8 cellular contexts compared by ENCODE assay signal in the genomic region with DNA sequence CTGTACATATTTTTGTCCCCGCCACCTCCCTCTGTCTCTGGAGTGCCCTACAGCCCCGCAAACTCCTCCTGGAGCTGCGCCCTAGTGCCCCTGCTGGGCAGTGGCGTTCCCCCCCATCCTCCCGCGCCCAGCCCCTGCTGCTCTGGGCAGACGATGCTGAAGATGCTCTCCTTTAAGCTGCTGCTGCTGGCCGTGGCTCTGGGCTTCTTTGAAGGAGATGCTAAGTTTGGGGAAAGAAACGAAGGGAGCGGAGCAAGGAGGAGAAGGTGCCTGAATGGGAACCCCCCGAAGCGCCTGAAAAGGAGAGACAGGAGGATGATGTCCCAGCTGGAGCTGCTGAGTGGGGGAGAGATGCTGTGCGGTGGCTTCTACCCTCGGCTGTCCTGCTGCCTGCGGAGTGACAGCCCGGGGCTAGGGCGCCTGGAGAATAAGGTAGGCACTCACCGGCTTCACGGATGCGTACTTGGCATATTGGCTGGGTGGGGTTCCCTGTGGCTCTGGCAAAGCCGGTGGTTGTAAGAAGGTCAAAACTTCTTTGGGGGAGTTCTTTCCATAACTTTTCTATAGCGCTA. TPM values are rescaled to one million over a fixed set of nuclear protein-coding genes. Genes with fewer than 3 reads are reported as not detected.
DNase-seq lines count a peak whose midpoint lies in the region; ATAC-seq and TF ChIP-seq lines count a peak whose summit lies in the region.

No MANE protein-coding gene starts in this region.

- no peaks in the 10 kb centered on the region for H3K9me3 ChIP-seq in sigmoid colon

- peak overlapping the region; percentile 44 for H3K4me3 ChIP-seq in H7 (ENCODE audit: insufficient read depth, low read depth, low read length)
- peak overlapping the region; percentile 19 to 56 (median 50) for H3K4me3 ChIP-seq in sigmoid colon

- H3K27me3 ChIP-seq in H7 (ENCODE audit: control insufficient read depth, insufficient read depth, low read length), result peaks cover 49% of the 10 kb centered on the region
- peaks cover 3 to 59% (median 11%) of the 10 kb centered on the region in 3 donors for H3K27me3 ChIP-seq in sigmoid colon

- H3K4me3 Mint-ChIP-seq in activated T-helper 1 cell treated with anti-CD3 and anti-CD28 coated beads, Interleukin-12 subunit alpha, Interleukin-12 subunit beta, Interleukin-2, Interleukin-4 antibody, amounts not matched to agents 30 ng/mL and 10 ng/mL and 1 ng/mL, durations not matched to agents 14 hours and 24 hours and 36 hours, result peak overlapping the region; percentile 88

- intact Hi-C loops in activated T-helper 1 cell treated with anti-CD3 and anti-CD28 coated beads, Interleukin-12 subunit alpha, Interleukin-12 subunit beta, Interleukin-2, Interleukin-4 antibody, amounts not matched to agents 30 ng/mL and 10 ng/mL and 1 ng/mL, durations not matched to agents 14 hours and 24 hours and 36 hours (cut with micrococcal nuclease), result loop anchor here (1.0 to 10.0 kb wide), 2 partner anchors 418 to 472 kb away; no protein-coding TSS in a partner anchor
- intact Hi-C loops in sigmoid colon (cut with DNase I), result no loop called here

- peaks cover 23% of the 10 kb centered on the region for H3K4me1 Mint-ChIP-seq in activated T-helper 1 cell treated with anti-CD3 and anti-CD28 coated beads, Interleukin-12 subunit alpha, Interleukin-12 subunit beta, Interleukin-2, Interleukin-4 antibody, amounts not matched to agents 30 ng/mL and 10 ng/mL and 1 ng/mL, durations not matched to agents 14 hours and 24 hours and 36 hours (ENCODE audit: low read depth)

- 3 to 9% methylated on average over 22 of the region's 22 CpGs for WGBS in sigmoid colon, 2 donors

- DNase-seq in COLO668 (lab: John Stamatoyannopoulos, UW; ENCODE audit: unreplicated experiment) (peak; percentile 55), H7 (peak; percentile 44), hypothalamus (lab: John Stamatoyannopoulos, UW) (peak in 35 of 51 donors; percentile 4 to 82 (median 45)), sigmoid colon (no peak), germinal center (ENCODE audit: low spot score) (no peak)
- no peak for DNase-seq in activated T-helper 1 cell treated with anti-CD3 and anti-CD28 coated beads, Interleukin-12 subunit alpha, Interleukin-12 subunit beta, Interleukin-2, Interleukin-4 antibody, amounts not matched to agents 30 ng/mL and 10 ng/mL and 1 ng/mL, durations not matched to agents 14 hours and 24 hours and 36 hours (ENCODE audit: low spot score)
- no peak for DNase-seq in activated CD4-positive, CD25-positive, alpha-beta regulatory T cell (lab: John Stamatoyannopoulos, UW)

- TF ChIP-seq CTCF in sigmoid colon (IDR thresholded peaks at IDR 0.05), result no peak

- no peak overlapping the region for H3K27ac Mint-ChIP-seq in activated T-helper 1 cell treated with anti-CD3 and anti-CD28 coated beads, Interleukin-12 subunit alpha, Interleukin-12 subunit beta, Interleukin-2, Interleukin-4 antibody, amounts not matched to agents 30 ng/mL and 10 ng/mL and 1 ng/mL, durations not matched to agents 14 hours and 24 hours and 36 hours

- peaks cover 47% of the 10 kb centered on the region for H3K27me3 Mint-ChIP-seq in activated T-helper 1 cell treated with anti-CD3 and anti-CD28 coated beads, Interleukin-12 subunit alpha, Interleukin-12 subunit beta, Interleukin-2, Interleukin-4 antibody, amounts not matched to agents 30 ng/mL and 10 ng/mL and 1 ng/mL, durations not matched to agents 14 hours and 24 hours and 36 hours (ENCODE audit: insufficient read depth)

- H3K27ac ChIP-seq in sigmoid colon, result no peak overlapping the region

- H3K9me3 Mint-ChIP-seq in activated T-helper 1 cell treated with anti-CD3 and anti-CD28 coated beads, Interleukin-12 subunit alpha, Interleukin-12 subunit beta, Interleukin-2, Interleukin-4 antibody, amounts not matched to agents 30 ng/mL and 10 ng/mL and 1 ng/mL, durations not matched to agents 14 hours and 24 hours and 36 hours, result no peaks in the 10 kb centered on the region

- ATAC-seq in GM18873 (IDR thresholded peaks at IDR 0.05; ENCODE audit: low FRiP score, unreplicated experiment), result no peak

- TF ChIP-seq EP300 in sigmoid colon (IDR thresholded peaks at IDR 0.05), result no peak

- H3K36me3 ChIP-seq in H7 (replicated peaks; ENCODE audit: control insufficient read depth, insufficient read depth, low read length) (no peaks in the 10 kb centered on the region), sigmoid colon (no peaks in the 10 kb centered on the region)

- H3K4me1 ChIP-seq in sigmoid colon, result peaks cover 0 to 23% (median 21%) of the 10 kb centered on the region in 4 donors

- TF ChIP-seq POLR2A in sigmoid colon (IDR thresholded peaks at IDR 0.05), result no peak

- H3K36me3 Mint-ChIP-seq in activated T-helper 1 cell treated with anti-CD3 and anti-CD28 coated beads, Interleukin-12 subunit alpha, Interleukin-12 subunit beta, Interleukin-2, Interleukin-4 antibody, amounts not matched to agents 30 ng/mL and 10 ng/mL and 1 ng/mL, durations not matched to agents 14 hours and 24 hours and 36 hours (ENCODE audit: low read depth), result no peaks in the 10 kb centered on the region

RNA-seq across cellular contexts. Expression of a gene that starts 0.7 kb away (rescaled TPM):
- 0.07 and 0.52 TPM in 2 replicates for total RNA-seq in H7 (2014; rRNA removed; shearing (Covaris generic))
- total RNA-seq in activated T-helper 1 cell treated with anti-CD3 and anti-CD28 coated beads, Interleukin-12 subunit alpha, Interleukin-12 subunit beta, Interleukin-2, Interleukin-4 antibody, amounts not matched to agents 30 ng/mL and 10 ng/mL and 1 ng/mL, durations not matched to agents 14 hours and 24 hours and 36 hours, result not detected in 2 replicates
- total RNA-seq in sigmoid colon, result 1 to 10 TPM in 1 of 4 donors, under 1 TPM in 2, not detected in 1; 0.16 to 2.1 (median 0.55) TPM
- polyA plus RNA-seq in sigmoid colon, result 1 to 10 TPM in 1 of 3 donors, under 1 TPM in 2; 0.50 to 1.6 (median 0.60) TPM

Comparison
In these comparisons a context has a peak if more than half of its experiments do, and no peak if none do; other contexts are left out.
1. DNase-seq: peak in COLO668 (single experiment), H7 (single experiment) and hypothalamus (35 of 51); none in activated T-helper 1 cell treated with anti-CD3 and anti-CD28 coated beads, Interleukin-12 subunit alpha, Interleukin-12 subunit beta, Interleukin-2, Interleukin-4 antibody, amounts not matched to agents 30 ng/mL and 10 ng/mL and 1 ng/mL, durations not matched to agents 14 hours and 24 hours and 36 hours (single experiment), sigmoid colon (single experiment), germinal center (single experiment) and activated CD4-positive, CD25-positive, alpha-beta regulatory T cell (0 of 4).